ENCODE assay signal across 23 cellular contexts in the genomic region with DNA sequence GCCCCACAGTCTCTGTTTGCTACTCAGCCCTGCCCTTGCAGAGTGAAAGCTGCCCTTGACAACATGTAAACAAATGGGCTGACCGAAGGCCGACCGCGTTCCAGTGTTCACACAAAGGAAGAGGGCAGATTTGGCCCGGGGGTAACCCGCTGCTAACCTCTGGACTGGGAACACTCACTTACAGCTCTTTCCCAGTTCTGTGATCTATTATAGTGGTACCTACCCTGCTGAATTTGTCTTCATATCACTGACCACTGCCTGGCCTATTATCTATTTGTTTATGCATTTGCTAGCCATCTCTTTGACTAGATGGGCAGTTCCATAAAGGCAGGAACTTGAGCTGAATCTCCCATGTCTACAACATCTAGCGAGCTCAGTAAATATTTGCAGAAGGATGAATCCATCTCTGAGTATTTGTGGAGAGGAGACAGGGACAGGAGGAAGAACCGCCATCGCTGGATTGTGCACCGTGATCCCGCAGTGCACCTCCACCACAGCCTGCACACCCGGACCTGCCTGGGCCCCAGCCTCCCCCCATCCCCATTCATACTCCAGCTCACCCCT. TPM values are rescaled to one million over a fixed set of nuclear protein-coding genes. Genes with fewer than 3 reads are reported as not detected.
DNase-seq lines count a peak whose midpoint lies in the region; ATAC-seq, FAIRE-seq and TF ChIP-seq lines count a peak whose summit lies in the region.
"Had no signal": no experiment of that assay in that cellular context is flagged by ENCODE, and none has a peak within 500 bp of the region (broad histone marks: within the 10 kb centered on the region; RNA-seq: fewer than 3 reads in every experiment).

No MANE protein-coding gene starts in this region.

- no peak for TF ChIP-seq POLR2A in A549 (IDR thresholded peaks at IDR 0.05; ENCODE audit: low read length)

- peak overlapping the region; percentile 62 for H3K4me2 ChIP-seq in A549
- H3K4me2 ChIP-seq: smooth muscle cell had no signal

- H3K4me1 Mint-ChIP-seq in WTC11 (peaks cover 27% of the 10 kb centered on the region), naive B cell (peaks cover 21 to 36% (median 30%) of the 10 kb centered on the region in 3 donors), mesothelial cell of epicardium (peaks cover 33% of the 10 kb centered on the region)
- H3K4me1 Mint-ChIP-seq: activated CD4-positive, alpha-beta memory T cell treated with anti-CD3 and anti-CD28 coated beads, Interleukin-2, amount 10 ng/mL, durations not matched to agents 7 days and 5 days; activated naive CD8-positive, alpha-beta T cell treated with anti-CD3 and anti-CD28 coated beads, Interleukin-2, amount 10 ng/mL, durations not matched to agents 7 days and 5 days had no signal

- H3K27ac Mint-ChIP-seq in WTC11 (no peak overlapping the region), naive B cell (peak overlapping the region in 4 of 6 donors; percentile 38 to 93 (median 70)), mesothelial cell of epicardium (no peak overlapping the region)
- H3K27ac Mint-ChIP-seq: activated CD4-positive, alpha-beta memory T cell treated with anti-CD3 and anti-CD28 coated beads, Interleukin-2, amount 10 ng/mL, durations not matched to agents 7 days and 5 days; activated naive CD8-positive, alpha-beta T cell treated with anti-CD3 and anti-CD28 coated beads, Interleukin-2, amount 10 ng/mL, durations not matched to agents 7 days and 5 days had no signal

- H3K9me3 ChIP-seq in A549: no peaks in the 10 kb centered on the region
- H3K9me3 ChIP-seq in effector memory CD4-positive, alpha-beta T cell (ENCODE audit: control insufficient read depth, low read length): no peaks in the 10 kb centered on the region
- H3K9me3 ChIP-seq: suprapubic skin had no signal

- ATAC-seq in A549: peak; percentile 51 to 82
- ATAC-seq in WTC11: no peak
- no peak for ATAC-seq in naive B cell (ENCODE audit: low read depth in 2 of 2)
- no peak for ATAC-seq in GM18867 (IDR thresholded peaks at IDR 0.05; ENCODE audit: unreplicated experiment)
- ATAC-seq in GM18498 (IDR thresholded peaks at IDR 0.05; ENCODE audit: unreplicated experiment): no peak

- H3K27me3 ChIP-seq in effector memory CD4-positive, alpha-beta T cell (replicated peaks; ENCODE audit: control insufficient read depth, insufficient read depth, low read length, poor library complexity, severe bottlenecking): no peaks in the 10 kb centered on the region
- H3K27me3 ChIP-seq: suprapubic skin had no signal

- H3K4me1 ChIP-seq in A549: peaks cover 71% of the 10 kb centered on the region
- H3K4me1 ChIP-seq in effector memory CD4-positive, alpha-beta T cell (ENCODE audit: control insufficient read depth, insufficient read depth, low read length, poor library complexity, severe bottlenecking): no peaks in the 10 kb centered on the region

- no peak for TF ChIP-seq EP300 in A549 (IDR thresholded peaks at IDR 0.05)

- CTCF ChIA-PET in A549 (lab: Yijun Ruan, JAX): interaction anchor here (1.1 to 44.0 kb wide), 10 partner anchors 10 to 431 kb away, joined by 3 to 977 read pairs (median 5); partner anchors contain the start of genes CDH23 and SLC29A3
- CTCF ChIA-PET in WTC11 (lab: Charles Lee): interaction anchor here (0.7 to 2.8 kb wide), 4 partner anchors 10 to 289 kb away, joined by 3 to 11 read pairs (median 8); partner anchors contain the start of gene SLC29A3

- H3K36me3 Mint-ChIP-seq in WTC11 (no peaks in the 10 kb centered on the region), naive B cell (peaks cover 0 to 5% of the 10 kb centered on the region in 2 donors), mesothelial cell of epicardium (no peaks in the 10 kb centered on the region)
- H3K36me3 Mint-ChIP-seq: activated naive CD8-positive, alpha-beta T cell treated with anti-CD3 and anti-CD28 coated beads, Interleukin-2, amount 10 ng/mL, durations not matched to agents 7 days and 5 days had no signal

- POLR2A ChIA-PET in A549 (lab: Yijun Ruan, JAX): interaction anchor here (1.2 kb wide), 1 partner anchor 16 kb away, joined by 3 read pairs; the partner anchor contains the start of gene SLC29A3
- POLR2A ChIA-PET in WTC11 (lab: Charles Lee): interaction anchor here (0.7 to 2.2 kb wide), 2 partner anchors 10 to 15 kb away, joined by 4 to 7 read pairs; no protein-coding TSS in a partner anchor

- TF ChIP-seq RAD21 in A549 (conservative IDR thresholded peaks at IDR 0.05 in 1 of 2, IDR thresholded peaks at IDR 0.05 in 1 of 2): no peak

- 14% methylated on average over 12 of the region's 12 CpGs for WGBS in A549 (ENCODE audit: missing lambda C conversion rate)

- H3K9me3 Mint-ChIP-seq in WTC11 (no peaks in the 10 kb centered on the region), naive B cell (no peaks in the 10 kb centered on the region), mesothelial cell of epicardium (no peaks in the 10 kb centered on the region)
- H3K9me3 Mint-ChIP-seq: activated CD4-positive, alpha-beta memory T cell treated with anti-CD3 and anti-CD28 coated beads, Interleukin-2, amount 10 ng/mL, durations not matched to agents 7 days and 5 days; activated naive CD8-positive, alpha-beta T cell treated with anti-CD3 and anti-CD28 coated beads, Interleukin-2, amount 10 ng/mL, durations not matched to agents 7 days and 5 days had no signal

- H3K36me3 ChIP-seq in effector memory CD4-positive, alpha-beta T cell (ENCODE audit: control insufficient read depth, insufficient read depth, low read length): no peaks in the 10 kb centered on the region
- H3K36me3 ChIP-seq: suprapubic skin had no signal

- H3K27ac ChIP-seq in A549: peak overlapping the region; percentile 61 to 79
- H3K27ac ChIP-seq in effector memory CD4-positive, alpha-beta T cell (ENCODE audit: insufficient read depth, low read length, poor library complexity, severe bottlenecking): no peak overlapping the region
- H3K27ac ChIP-seq: C4-2B, epithelial cell of prostate, suprapubic skin had no signal

- no peak overlapping the region for H3K4me3 Mint-ChIP-seq in WTC11
- H3K4me3 Mint-ChIP-seq in naive B cell: no peak overlapping the region
- no peak overlapping the region for H3K4me3 Mint-ChIP-seq in mesothelial cell of epicardium
- H3K4me3 Mint-ChIP-seq: activated CD4-positive, alpha-beta memory T cell treated with anti-CD3 and anti-CD28 coated beads, Interleukin-2, amount 10 ng/mL, durations not matched to agents 7 days and 5 days; activated naive CD8-positive, alpha-beta T cell treated with anti-CD3 and anti-CD28 coated beads, Interleukin-2, amount 10 ng/mL, durations not matched to agents 7 days and 5 days had no signal

- TF ChIP-seq CTCF in A549 (IDR thresholded peaks at IDR 0.05) (no peak), WTC11 (IDR thresholded peaks at IDR 0.05) (no peak), mesothelial cell of epicardium (IDR thresholded peaks at IDR 0.05; ENCODE audit: unreplicated experiment) (no peak)

- H3K27me3 Mint-ChIP-seq in WTC11 (ENCODE audit: low read depth) (no peaks in the 10 kb centered on the region), naive B cell (no peaks in the 10 kb centered on the region), mesothelial cell of epicardium (ENCODE audit: low read depth) (no peaks in the 10 kb centered on the region)
- H3K27me3 Mint-ChIP-seq: activated CD4-positive, alpha-beta memory T cell treated with anti-CD3 and anti-CD28 coated beads, Interleukin-2, amount 10 ng/mL, durations not matched to agents 7 days and 5 days; activated naive CD8-positive, alpha-beta T cell treated with anti-CD3 and anti-CD28 coated beads, Interleukin-2, amount 10 ng/mL, durations not matched to agents 7 days and 5 days had no signal

- no peak overlapping the region for H3K4me3 ChIP-seq in A549
- no peak overlapping the region for H3K4me3 ChIP-seq in effector memory CD4-positive, alpha-beta T cell (ENCODE audit: insufficient read depth, low read depth, low read length, poor library complexity, severe bottlenecking)
- H3K4me3 ChIP-seq: smooth muscle cell, suprapubic skin had no signal

- DNase-seq in A549 (ENCODE audit: low read depth in 1 of 2, low spot score in 1 of 2) (peak in 1 of 2 experiments; percentile 57), HuH-7.5 (ENCODE audit: low spot score) (peak; percentile 42), WTC11 (ENCODE audit: low spot score) (no peak), naive B cell (no peak), mesothelial cell of epicardium (ENCODE audit: low spot score in 2 of 2, unreplicated experiment in 2 of 2) (no peak)
- DNase-seq in effector memory CD4-positive, alpha-beta T cell: no peak
- DNase-seq: activated CD4-positive, alpha-beta memory T cell treated with anti-CD3 and anti-CD28 coated beads, Interleukin-2, amount 10 ng/mL, durations not matched to agents 7 days and 5 days; activated CD4-positive, CD25-positive, alpha-beta regulatory T cell; activated naive CD8-positive, alpha-beta T cell treated with anti-CD3 and anti-CD28 coated beads, Interleukin-2, amount 10 ng/mL, durations not matched to agents 7 days and 5 days; central memory CD4-positive, alpha-beta T cell; mesendoderm; MM.1S; NCI-H1694 treated with DMSO at 0.1 percent for 48 hours; retina; T-helper 9 cell had no signal

- no peak for FAIRE-seq in A549 (lab: Jason Lieb, UNC)
- FAIRE-seq: astrocyte, urothelium cell line had no signal

TF ChIP-seq in A549, 52 proteins besides CTCF, POLR2A, EP300 and RAD21 (continues in another document):
- TF ChIP-seq NPAS2 (CRISPR knock-in tag; IDR thresholded peaks at IDR 0.05; ENCODE audit: borderline replicate concordance): no peak
- TF ChIP-seq HEYL (CRISPR knock-in tag; IDR thresholded peaks at IDR 0.05): no peak
- no peak for TF ChIP-seq BHLHE40 (IDR thresholded peaks at IDR 0.05; ENCODE audit: low read depth, low read length)
- no peak for TF ChIP-seq RFX5 (IDR thresholded peaks at IDR 0.05)
- no peak for TF ChIP-seq CHD2 (IDR thresholded peaks at IDR 0.05; ENCODE audit: low read length, partially characterized antibody)

TF ChIP-seq in WTC11, 78 proteins besides CTCF, POLR2A, EP300 and RAD21:
- 0 out of 2 replicates have a peak, but pooled peaks have one; percentile 23 for TF ChIP-seq GABPB1 (CRISPR knock-in tag; IDR thresholded peaks at IDR 0.05)
- no peak for TF ChIP-seq OVOL2 (CRISPR knock-in tag; IDR thresholded peaks at IDR 0.05; ENCODE audit: borderline replicate concordance)
TF ChIP-seq in WTC11: peak in this region for 1.

RNA-seq across cellular contexts. Expression of gene SLC29A3, which starts 15.3 kb away (rescaled TPM):
- polyA plus RNA-seq in A549 (2011; rRNA removed) (7.2 and 12.6 TPM in 2 replicates), A549 (2017; fragmentation: RNase III; extraction: RNeasy Plus Mini Kit Qiagen cat#74134 plus additional on column Dnase treatment) (9.9 to 11.4 TPM (median 10.2 TPM) in 3 replicates), naive B cell (ENCODE audit: low read depth in 6 of 6) (10 to 100 TPM in 1 of 6 donors, 1 to 10 TPM in 5; 4.3 to 14.5 (median 5.4) TPM)
- 9.7 and 14.7 TPM in 2 replicates for polyA plus RNA-seq in A549 (2012; cell fraction: cytosol; rRNA removed)
- polyA plus RNA-seq in A549 (2012; cell fraction: nucleus; rRNA removed): 14.0 and 15.5 TPM in 2 replicates
- polyA minus RNA-seq in A549 (2011; rRNA and poly(A)+ RNA removed): 16.2 and 18.7 TPM in 2 replicates
- total RNA-seq in WTC11 (2021) (9.2 to 11.1 TPM (median 11.0 TPM) in 3 replicates), mesothelial cell of epicardium (10.8 to 11.4 TPM (median 11.0 TPM) in 3 replicates)

Comparison
In these comparisons a context has a peak if more than half of its experiments do, and no peak if none do; other contexts are left out.
1. ATAC-seq: peak in A549 (2 of 2); none in WTC11 (single experiment), naive B cell (0 of 2), GM18867 (single experiment) and GM18498 (single experiment).
2. H3K27ac Mint-ChIP-seq: peak in naive B cell (4 of 6); none in WTC11 (single experiment) and mesothelial cell of epicardium (single experiment).